Comparison of ENCODE assay signal across 9 cellular contexts in the genomic region with DNA sequence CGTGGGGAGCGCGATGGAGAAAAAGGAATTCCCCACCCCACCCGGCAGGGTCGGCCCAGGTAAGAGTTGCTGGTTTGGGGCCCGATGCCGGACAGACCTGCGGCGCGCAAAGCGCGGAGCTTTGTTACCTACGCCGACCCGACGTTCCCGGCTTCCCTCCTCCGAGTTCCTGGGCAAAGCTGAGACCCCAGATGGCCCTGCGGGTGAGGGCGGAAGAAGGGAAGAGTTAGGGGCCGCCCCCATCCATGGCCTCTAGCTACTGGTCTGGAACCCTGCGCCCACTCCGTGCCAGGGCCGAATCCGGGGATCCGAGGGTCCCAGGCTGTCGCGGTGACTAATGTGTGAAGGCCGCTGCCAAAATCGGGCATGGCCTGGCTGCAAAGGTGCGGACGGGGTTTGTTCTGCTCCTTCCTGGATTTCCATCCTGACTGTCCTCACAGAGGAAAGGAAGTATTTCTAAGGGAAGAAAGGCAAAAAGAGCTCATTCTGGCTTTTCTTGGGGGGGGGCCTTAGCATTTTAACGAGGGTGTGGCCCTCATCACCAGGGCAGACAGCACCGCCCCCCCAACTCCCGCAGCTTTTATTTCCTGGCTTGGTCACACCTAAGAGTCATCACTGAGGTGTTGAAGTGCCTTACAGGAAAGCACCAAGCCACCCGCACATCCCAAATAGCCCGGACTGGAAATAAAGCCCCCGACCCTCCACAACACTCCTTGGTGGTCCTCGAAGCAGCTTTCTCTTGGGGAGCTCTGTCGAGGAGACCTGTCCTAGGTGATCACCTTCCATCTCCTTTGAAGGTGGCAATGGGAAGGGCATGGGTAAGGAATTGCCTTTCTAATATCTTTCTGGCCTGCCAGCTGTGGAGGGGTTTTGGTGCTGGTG.
DNase-seq lines count a peak whose midpoint lies in the region; ATAC-seq and TF ChIP-seq lines count a peak whose summit lies in the region.
"Had no signal": no experiment of that assay in that cellular context is flagged by ENCODE, and none has a peak within 500 bp of the region (broad histone marks: within the 10 kb centered on the region; RNA-seq: fewer than 3 reads in every experiment).

No MANE protein-coding gene starts in this region.

- no peak overlapping the region for H3K27ac ChIP-seq in muscle layer of colon (ENCODE audit: low read depth, low read length)
- H3K27ac ChIP-seq: 22Rv1 had no signal

- peaks cover 10 to 14% of the 10 kb centered on the region in 2 donors for H3K27me3 ChIP-seq in muscle layer of colon (ENCODE audit: control insufficient read depth in 1 of 2, insufficient read depth in 2 of 2, low read length in 2 of 2)

- no peak for ATAC-seq in GM18505 (IDR thresholded peaks at IDR 0.05; ENCODE audit: unreplicated experiment)

- no peaks in the 10 kb centered on the region for H3K9me3 ChIP-seq in muscle layer of colon (ENCODE audit: low read length)

- no peak for TF ChIP-seq POLR2A in GM18505 (IDR thresholded peaks at IDR 0.05; ENCODE audit: borderline replicate concordance, extremely low read depth, insufficient read depth, insufficient read length)

- peaks cover 9% of the 10 kb centered on the region for H3K36me3 ChIP-seq in muscle layer of colon (ENCODE audit: insufficient read depth, low read length)

- H3K4me1 ChIP-seq in muscle layer of colon (ENCODE audit: insufficient read depth, low read length) = peaks cover 6% of the 10 kb centered on the region

- peak; percentile 80 for DNase-seq in DMS 273 (lab: John Stamatoyannopoulos, UW; ENCODE audit: unreplicated experiment)
- DNase-seq in DMS 273 treated with DMSO at 0.1 percent for 48 hours (lab: John Stamatoyannopoulos, UW) = no peak
- peak; percentile 56 for DNase-seq in NCI-H748 treated with DMSO at 0.1 percent for 48 hours (lab: John Stamatoyannopoulos, UW)
- DNase-seq in ecto neural progenitor cell (ENCODE audit: low spot score) = peak; percentile 75
- no peak for DNase-seq in SHP77 treated with DMSO at 0.1 percent for 48 hours (lab: John Stamatoyannopoulos, UW)
- DNase-seq in COLO829 (ENCODE audit: low spot score) = no peak

- H3K9ac ChIP-seq in muscle layer of colon (ENCODE audit: low read length) = peak overlapping the region; percentile 9

- H3K4me3 ChIP-seq in muscle layer of colon (ENCODE audit: low read depth in 1 of 2, low read length in 2 of 2) = peak overlapping the region; percentile 53 to 55

Comparison
In these comparisons a context has a peak if more than half of its experiments do, and no peak if none do; other contexts are left out.
1. DNase-seq: peak in DMS 273 (single experiment), NCI-H748 treated with DMSO at 0.1 percent for 48 hours (single experiment) and ecto neural progenitor cell (single experiment); none in DMS 273 treated with DMSO at 0.1 percent for 48 hours (single experiment), SHP77 treated with DMSO at 0.1 percent for 48 hours (single experiment) and COLO829 (single experiment).